Comparison of ENCODE assay signal across 11 cellular contexts in the genomic region with DNA sequence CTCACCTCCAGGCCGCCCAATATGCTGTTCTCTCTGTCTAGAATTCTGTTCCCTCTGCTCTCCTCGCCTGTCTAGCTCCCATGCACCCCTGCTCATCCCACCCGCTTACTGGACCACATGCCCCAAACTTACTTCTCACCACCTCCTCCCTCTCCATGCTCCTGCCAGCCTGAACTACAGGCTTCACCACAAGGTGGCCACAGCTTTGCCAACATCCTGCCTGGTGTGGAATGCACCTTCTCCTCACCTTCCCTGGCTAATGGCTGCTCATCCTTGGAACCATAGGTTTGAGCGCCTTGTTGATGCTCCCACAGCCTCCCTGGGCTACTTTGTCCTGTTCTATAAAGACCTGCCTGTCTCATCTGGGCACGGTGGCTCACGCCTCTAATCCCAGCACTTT. TPM values are rescaled to one million over a fixed set of nuclear protein-coding genes. Genes with fewer than 3 reads are reported as not detected.
DNase-seq lines count a peak whose midpoint lies in the region; ATAC-seq, FAIRE-seq and TF ChIP-seq lines count a peak whose summit lies in the region.
"Had no signal": no experiment of that assay in that cellular context is flagged by ENCODE, and none has a peak within 500 bp of the region (broad histone marks: within the 10 kb centered on the region; RNA-seq: fewer than 3 reads in every experiment).

No MANE protein-coding gene starts in this region.

- no peak overlapping the region for H3K4me3 ChIP-seq in A549
- no peak overlapping the region for H3K4me3 ChIP-seq in HCT116 (replicated peaks in 1 of 2; ENCODE audit: low read depth in 1 of 2, low read length in 2 of 2)
- no peak overlapping the region for H3K4me3 ChIP-seq in SK-N-SH (ENCODE audit: low read depth in 2 of 2, low read length in 1 of 2)
- H3K4me3 ChIP-seq in fibroblast of pulmonary artery (replicated peaks; ENCODE audit: low read depth, low read length): no peak overlapping the region
- no peak overlapping the region for H3K4me3 ChIP-seq in smooth muscle cell
- no peak overlapping the region for H3K4me3 ChIP-seq in uterus

- DNase-seq in A549 (ENCODE audit: low read depth in 1 of 2, low spot score in 1 of 2): peak in 1 of 2 experiments; percentile 31
- DNase-seq in HCT116 (ENCODE audit: low read depth, low spot score): no peak
- no peak for DNase-seq in SK-N-SH
- no peak for DNase-seq in fibroblast of pulmonary artery (ENCODE audit: low read depth)
- DNase-seq in RCC 7860 (ENCODE audit: low spot score): no peak
- no peak for DNase-seq in smooth muscle cell (lab: John Stamatoyannopoulos, UW; ENCODE audit: unreplicated experiment)
- DNase-seq in SKM-1 (lab: John Stamatoyannopoulos, UW; ENCODE audit: unreplicated experiment): no peak
- no peak for DNase-seq in uterus
- DNase-seq: activated T-cell treated with anti-CD3 and anti-CD28 coated beads, Interleukin-2, amount 50 U/mL, for 4 hours; NCI-H2029 treated with DMSO at 0.1 percent for 48 hours had no signal

- H3K9me2 ChIP-seq in HCT116 (ENCODE audit: insufficient read depth) (no peaks in the 10 kb centered on the region), SK-N-SH (no peaks in the 10 kb centered on the region)

- H3K36me3 ChIP-seq in HCT116 (ENCODE audit: control insufficient read depth in 1 of 2, insufficient read depth in 2 of 2, low read length in 2 of 2): no peaks in the 10 kb centered on the region
- H3K36me3 ChIP-seq in SK-N-SH (replicated peaks in 1 of 2; ENCODE audit: control insufficient read depth in 1 of 2, insufficient read depth in 2 of 2, low read length in 1 of 2): no peaks in the 10 kb centered on the region
- H3K36me3 ChIP-seq in smooth muscle cell (ENCODE audit: low read depth): no peaks in the 10 kb centered on the region
- H3K36me3 ChIP-seq in uterus: no peaks in the 10 kb centered on the region

- H4K20me1 ChIP-seq in HCT116 (ENCODE audit: insufficient read depth) (no peaks in the 10 kb centered on the region), SK-N-SH (ENCODE audit: insufficient read depth) (no peaks in the 10 kb centered on the region), smooth muscle cell (ENCODE audit: low read depth) (no peaks in the 10 kb centered on the region)

- no peak for FAIRE-seq in A549 (lab: Jason Lieb, UNC)
- FAIRE-seq in RCC 7860 (lab: Jason Lieb, UNC): no peak
- FAIRE-seq: HTR-8/SVneo had no signal

- intact Hi-C loops in HCT116 (cut with micrococcal nuclease) (no loop called here), uterus (cut with DNase I; ENCODE audit: low total_unique reads) (no loop called here)

- H3K27me3 ChIP-seq in HCT116 (ENCODE audit: insufficient read depth, low read length) (no peaks in the 10 kb centered on the region), SK-N-SH (ENCODE audit: insufficient read depth) (peaks cover 14% of the 10 kb centered on the region; the same call in 1 of the 2 replicates), smooth muscle cell (ENCODE audit: low read depth) (no peaks in the 10 kb centered on the region), uterus (no peaks in the 10 kb centered on the region)

- peaks cover 4% of the 10 kb centered on the region; the same call in 1 of the 3 replicates for H3K9me3 ChIP-seq in A549
- H3K9me3 ChIP-seq in HCT116 (ENCODE audit: control insufficient read depth in 1 of 2, insufficient read depth in 1 of 2, low read depth in 1 of 2, low read length in 2 of 2): no peaks in the 10 kb centered on the region
- no peaks in the 10 kb centered on the region for H3K9me3 ChIP-seq in SK-N-SH
- H3K9me3 ChIP-seq in smooth muscle cell (replicated peaks; ENCODE audit: low read depth): no peaks in the 10 kb centered on the region
- H3K9me3 ChIP-seq in uterus: no peaks in the 10 kb centered on the region

- no TSS peak for BruUV-seq in HCT116 (replicated peaks; lab: Mats Ljungman, UMichigan)

- no peak overlapping the region for H2AFZ ChIP-seq in HCT116 (ENCODE audit: low read depth, low read length, poor library complexity, severe bottlenecking)
- H2AFZ ChIP-seq in SK-N-SH (ENCODE audit: low read depth): no peak overlapping the region
- no peak overlapping the region for H2AFZ ChIP-seq in smooth muscle cell (ENCODE audit: low read depth)

- no peak overlapping the region for H3K9ac ChIP-seq in HCT116 (ENCODE audit: low read length)
- no peak overlapping the region for H3K9ac ChIP-seq in SK-N-SH
- H3K9ac ChIP-seq in smooth muscle cell (ENCODE audit: low read depth): no peak overlapping the region

- H3K27ac ChIP-seq in A549: no peak overlapping the region
- H3K27ac ChIP-seq in HCT116 (ENCODE audit: low read depth, low read length): no peak overlapping the region
- no peak overlapping the region for H3K27ac ChIP-seq in SK-N-SH (ENCODE audit: low read depth in 2 of 2, low read length in 1 of 2)
- no peak overlapping the region for H3K27ac ChIP-seq in smooth muscle cell (ENCODE audit: low read depth)
- H3K27ac ChIP-seq in uterus: no peak overlapping the region

- H3F3A ChIP-seq in SK-N-SH (replicated peaks; ENCODE audit: insufficient read depth) (no peaks in the 10 kb centered on the region), smooth muscle cell (ENCODE audit: low read depth) (peaks cover under 1% of the 10 kb centered on the region)

- TF ChIP-seq RAD21 in A549 (conservative IDR thresholded peaks at IDR 0.05 in 1 of 2, IDR thresholded peaks at IDR 0.05 in 1 of 2) (no peak), HCT116 (IDR thresholded peaks at IDR 0.05; ENCODE audit: low read depth) (no peak), SK-N-SH (IDR thresholded peaks at IDR 0.05; ENCODE audit: low read length) (no peak)

- H3K79me2 ChIP-seq in HCT116 (ENCODE audit: insufficient read depth, low read length) (no peaks in the 10 kb centered on the region), SK-N-SH (ENCODE audit: insufficient read depth) (no peaks in the 10 kb centered on the region), smooth muscle cell (ENCODE audit: low read depth) (peaks cover 22% of the 10 kb centered on the region)

- H3K4me2 ChIP-seq in A549 (no peak overlapping the region), HCT116 (ENCODE audit: low read length) (no peak overlapping the region), SK-N-SH (no peak overlapping the region), smooth muscle cell (no peak overlapping the region)

- CTCF ChIA-PET in A549 (lab: Yijun Ruan, JAX): interaction anchor here (0.8 to 6.2 kb wide), 5 partner anchors 12 to 148 kb away, joined by 3 to 32 read pairs (median 5); no protein-coding TSS in a partner anchor
- CTCF ChIA-PET in HCT116 (lab: Charles Lee): interaction anchor here (1.5 to 1.8 kb wide), 2 partner anchors 12 to 28 kb away, joined by 3 to 10 read pairs; no protein-coding TSS in a partner anchor
- CTCF ChIA-PET in SK-N-SH (lab: Yijun Ruan, JAX): interaction anchor here (0.9 to 8.0 kb wide), 7 partner anchors 16 to 35 kb away, joined by 3 to 47 read pairs (median 3); no protein-coding TSS in a partner anchor

- RAD21 ChIA-PET in HCT116 (lab: Charles Lee; ENCODE audit: low non-redundant PET in 1 of 2, low total read pairs in 2 of 2, uncharacterized antibody in 2 of 2, unreplicated experiment in 2 of 2): interaction anchor here in 1 of 2 experiments (0.7 kb wide), 1 partner anchor 20 kb away, joined by 3 read pairs; no protein-coding TSS in a partner anchor

- TF ChIP-seq CTCF in A549 (IDR thresholded peaks at IDR 0.05) (no peak; the same call in 2 of the 3 replicates), HCT116 (IDR thresholded peaks at IDR 0.05 in 2 of 3, conservative IDR thresholded peaks at IDR 0.05 in 1 of 3; ENCODE audit: borderline replicate concordance in 1 of 3, insufficient read depth in 1 of 3, low read depth in 2 of 3, low read length in 2 of 3) (peak; percentile 18 to 55 (median 52); a peak in 4 of 6 replicates), SK-N-SH (IDR thresholded peaks at IDR 0.05) (peak; percentile 25; the same call in 1 of the 2 replicates), fibroblast of pulmonary artery (IDR thresholded peaks at IDR 0.05; ENCODE audit: low read length, missing control alignments) (peak; percentile 14), smooth muscle cell (IDR thresholded peaks at IDR 0.05; ENCODE audit: borderline replicate concordance, insufficient read depth, poor library complexity, severe bottlenecking) (no peak), uterus (IDR thresholded peaks at IDR 0.05) (no peak)

- 72% methylated on average over 6 of the region's 6 CpGs for WGBS in A549 (ENCODE audit: missing lambda C conversion rate)
- WGBS in SK-N-SH (ENCODE audit: low lambda C conversion rate): 65% methylated on average over 6 of the region's 6 CpGs
- 97% methylated on average over 6 of the region's 6 CpGs for WGBS in smooth muscle cell (ENCODE audit: low lambda C conversion rate)

- POLR2A ChIA-PET in A549 (lab: Yijun Ruan, JAX) (interaction anchor here (0.7 kb wide), 1 partner anchor 107 kb away, joined by 3 read pairs; no protein-coding TSS in a partner anchor), HCT116 (lab: Charles Lee) (no interaction called here), SK-N-SH (lab: Yijun Ruan, JAX) (no interaction called here)

- TF ChIP-seq POLR2A in A549 (IDR thresholded peaks at IDR 0.05; ENCODE audit: low read length) (no peak), HCT116 (IDR thresholded peaks at IDR 0.05; ENCODE audit: borderline replicate concordance, extremely low read depth, insufficient read depth, insufficient read length) (no peak), uterus (IDR thresholded peaks at IDR 0.05) (no peak)

- TF ChIP-seq EP300 in A549 (IDR thresholded peaks at IDR 0.05): no peak
- no peak for TF ChIP-seq EP300 in SK-N-SH (IDR thresholded peaks at IDR 0.05; ENCODE audit: borderline replicate concordance in 1 of 2, low read depth in 1 of 2, low read length in 1 of 2)

- ATAC-seq in A549 (peak; percentile 73 to 85), HCT116 (peak; percentile 93)
- ATAC-seq: activated T-cell treated with anti-CD3 and anti-CD28 coated beads, Interleukin-2, amount 50 U/mL, for 4 hours had no signal

- H3K4me1 ChIP-seq in A549 (no peaks in the 10 kb centered on the region), HCT116 (ENCODE audit: control insufficient read depth in 1 of 2, insufficient read depth in 2 of 2, low read length in 2 of 2) (no peaks in the 10 kb centered on the region), SK-N-SH (ENCODE audit: control insufficient read depth in 1 of 2, insufficient read depth in 2 of 2, low read depth in 1 of 2, low read length in 1 of 2) (no peaks in the 10 kb centered on the region), smooth muscle cell (ENCODE audit: low read depth) (no peaks in the 10 kb centered on the region), uterus (no peaks in the 10 kb centered on the region)

RNA-seq across cellular contexts. Expression of a gene that starts 9.6 kb away (rescaled TPM):
- polyA plus RNA-seq in A549 (2011; rRNA removed): 1.0 TPM in 2 replicates
- polyA plus RNA-seq in A549 (2012; cell fraction: cytosol; rRNA removed): 2.7 and 3.3 TPM in 2 replicates
- polyA plus RNA-seq in A549 (2012; cell fraction: nucleus; rRNA removed): 14.3 and 18.2 TPM in 2 replicates
- polyA plus RNA-seq in A549 (2017; fragmentation: RNase III; extraction: RNeasy Plus Mini Kit Qiagen cat#74134 plus additional on column Dnase treatment): 1.5 TPM in 3 replicates
- polyA minus RNA-seq in A549 (2011; rRNA and poly(A)+ RNA removed): 0.41 and 0.73 TPM in 2 replicates
- 7.7 TPM for total RNA-seq in HCT116 (2021; ENCODE audit: unreplicated experiment)
- 7.8 and 8.6 TPM in 2 replicates for polyA plus RNA-seq in HCT116 (2012)
- polyA plus RNA-seq in SK-N-SH (2012; rRNA removed): 0.06 and 0.07 TPM in 2 replicates
- polyA plus RNA-seq in SK-N-SH (2012; cell fraction: cytosol; rRNA removed): 0.01 and 0.08 TPM in 2 replicates
- polyA plus RNA-seq in SK-N-SH (2012; cell fraction: nucleus; rRNA removed): 0.07 and 0.23 TPM in 2 replicates
- 21.3 and 26.9 TPM in 2 replicates for total RNA-seq in smooth muscle cell
- polyA plus RNA-seq in smooth muscle cell: 49.0 and 72.0 TPM in 2 replicates
- total RNA-seq in uterus: 10 to 100 TPM in 1 of 4 donors, 1 to 10 TPM in 3; 2.6 to 58.5 (median 3.6) TPM

Comparison
In these comparisons a context has a peak if more than half of its experiments do, and no peak if none do; other contexts are left out.
1. CTCF ChIP-seq: peak in HCT116 (3 of 3), SK-N-SH (single experiment) and fibroblast of pulmonary artery (single experiment); none in A549 (single experiment), smooth muscle cell (single experiment) and uterus (0 of 4).